Comparison of ENCODE assay signal across 17 cellular contexts in the genomic region with DNA sequence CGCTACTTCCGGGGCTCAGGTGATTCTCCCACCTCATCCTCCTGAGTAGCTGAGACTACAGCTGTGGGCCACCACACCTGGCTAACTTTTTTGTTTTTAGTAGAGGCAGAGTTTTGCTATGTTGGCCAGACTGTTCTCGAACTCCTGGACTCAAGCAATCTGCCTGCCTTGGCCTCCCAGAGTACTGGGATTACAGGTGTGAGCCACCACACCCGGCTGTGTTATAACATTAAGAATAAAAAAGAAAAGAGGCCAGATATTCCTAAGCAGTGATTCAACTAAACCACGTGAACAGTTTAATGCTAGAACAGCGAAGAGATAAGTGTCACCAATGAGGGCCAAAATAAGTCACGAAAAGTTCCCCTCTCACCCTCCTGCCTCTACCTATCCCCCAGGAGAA.
"Had no signal": no experiment of that assay in that cellular context is flagged by ENCODE, and none has a peak within 500 bp of the region (broad histone marks: within the 10 kb centered on the region; RNA-seq: fewer than 3 reads in every experiment).

No MANE protein-coding gene starts in this region.

- H3K27me3 ChIP-seq: sigmoid colon had no signal

- DNase-seq: activated B cell treated with CpG ODN at 0.5 μM for 24 hours; activated CD4-positive, alpha-beta T cell treated with anti-CD3 and anti-CD28 coated beads, Interleukin-2, amount 10 ng/mL, durations not matched to agents 24 days and 14 days; activated CD8-positive, alpha-beta memory T cell treated with anti-CD3 and anti-CD28 coated beads, Interleukin-2, amount 50 U/mL, for 48 hours; activated CD8-positive, alpha-beta T cell treated with anti-CD3 and anti-CD28 coated beads, Interleukin-2, amount 10 ng/mL, durations not matched to agents 7 days and 5 days; activated gamma-delta T cell treated with Interleukin-2 at 50 U/mL for 16 hours; activated T-cell treated with anti-CD3 and anti-CD28 coated beads, Interleukin-2, amount 50 U/mL, for 72 hours; anterior cingulate cortex; cerebellar nuclear complex; foreskin melanocyte; sigmoid colon; stimulated activated CD4-positive, alpha-beta T cell treated with anti-CD3 and anti-CD28 coated beads, Interleukin-12 subunit alpha, Interleukin-12 subunit beta, amount 100 ng/mL, for 4 hours; stimulated activated CD4-positive, alpha-beta T cell treated with anti-CD3 and anti-CD28 coated beads, Interleukin-2, amount 100 ng/mL, for 24 hours; SW 1271 had no signal

- H3K9me3 ChIP-seq: sigmoid colon had no signal

- H3K4me3 Mint-ChIP-seq: activated B cell treated with CpG ODN at 0.5 μM for 24 hours; activated CD4-positive, alpha-beta T cell treated with anti-CD3 and anti-CD28 coated beads, Interleukin-2, amount 10 ng/mL, durations not matched to agents 24 days and 14 days; activated CD8-positive, alpha-beta T cell treated with anti-CD3 and anti-CD28 coated beads, Interleukin-2, amount 10 ng/mL, durations not matched to agents 7 days and 5 days; activated T-cell treated with anti-CD3 and anti-CD28 coated beads, Interleukin-2, amount 50 U/mL, for 72 hours; dendritic cell treated with granulocyte-macrophage colony-stimulating factor and Interleukin-4, amounts not matched to agents 40 ng/mL and 50 ng/mL, for 4 days; stimulated activated memory B cell treated with anti-CD40 and anti-IgM and Interleukin-4, amounts not matched to agents 10 μg/mL and 1 μg/mL and 100 μg/mL, for 72 hours had no signal

- H3K9me3 Mint-ChIP-seq: activated B cell treated with CpG ODN at 0.5 μM for 24 hours; activated CD4-positive, alpha-beta T cell treated with anti-CD3 and anti-CD28 coated beads, Interleukin-2, amount 10 ng/mL, durations not matched to agents 24 days and 14 days; activated T-cell treated with anti-CD3 and anti-CD28 coated beads, Interleukin-2, amount 50 U/mL, for 72 hours; dendritic cell treated with granulocyte-macrophage colony-stimulating factor and Interleukin-4, amounts not matched to agents 40 ng/mL and 50 ng/mL, for 4 days; stimulated activated memory B cell treated with anti-CD40 and anti-IgM and Interleukin-4, amounts not matched to agents 10 μg/mL and 1 μg/mL and 100 μg/mL, for 72 hours had no signal

- H3K27me3 Mint-ChIP-seq: activated B cell treated with CpG ODN at 0.5 μM for 24 hours; activated CD4-positive, alpha-beta T cell treated with anti-CD3 and anti-CD28 coated beads, Interleukin-2, amount 10 ng/mL, durations not matched to agents 24 days and 14 days; dendritic cell treated with granulocyte-macrophage colony-stimulating factor and Interleukin-4, amounts not matched to agents 40 ng/mL and 50 ng/mL, for 4 days; stimulated activated memory B cell treated with anti-CD40 and anti-IgM and Interleukin-4, amounts not matched to agents 10 μg/mL and 1 μg/mL and 100 μg/mL, for 72 hours had no signal

- ATAC-seq: activated CD8-positive, alpha-beta T cell treated with anti-CD3 and anti-CD28 coated beads, Interleukin-2, amount 10 ng/mL, durations not matched to agents 7 days and 5 days; activated T-cell treated with anti-CD3 and anti-CD28 coated beads, Interleukin-2, amount 50 U/mL, for 72 hours; stimulated activated memory B cell treated with anti-CD40 and anti-IgM and Interleukin-4, amounts not matched to agents 10 μg/mL and 1 μg/mL and 100 μg/mL, for 72 hours had no signal

- H3K27ac ChIP-seq: epithelial cell of prostate, sigmoid colon had no signal

- H3K36me3 ChIP-seq: sigmoid colon had no signal

- H3K4me3 ChIP-seq: lung, sigmoid colon had no signal

- H3K27ac Mint-ChIP-seq: activated B cell treated with CpG ODN at 0.5 μM for 24 hours; activated CD4-positive, alpha-beta T cell treated with anti-CD3 and anti-CD28 coated beads, Interleukin-2, amount 10 ng/mL, durations not matched to agents 24 days and 14 days; activated CD8-positive, alpha-beta T cell treated with anti-CD3 and anti-CD28 coated beads, Interleukin-2, amount 10 ng/mL, durations not matched to agents 7 days and 5 days; activated T-cell treated with anti-CD3 and anti-CD28 coated beads, Interleukin-2, amount 50 U/mL, for 72 hours; dendritic cell treated with granulocyte-macrophage colony-stimulating factor and Interleukin-4, amounts not matched to agents 40 ng/mL and 50 ng/mL, for 4 days; stimulated activated memory B cell treated with anti-CD40 and anti-IgM and Interleukin-4, amounts not matched to agents 10 μg/mL and 1 μg/mL and 100 μg/mL, for 72 hours had no signal
